ENCODE assay signal across 18 cellular contexts in genomic region chr3:66817946-66818557, GRCh38.
DNase-seq lines count a peak whose midpoint lies in the region; ATAC-seq and TF ChIP-seq lines count a peak whose summit lies in the region.
"Had no signal": no experiment of that assay in that cellular context is flagged by ENCODE, and none has a peak within 500 bp of the region (broad histone marks: within the 10 kb centered on the region; RNA-seq: fewer than 3 reads in every experiment).

No MANE protein-coding gene starts in this region.

- H3K4me3 Mint-ChIP-seq in neural progenitor cell: no peak overlapping the region
- H3K4me3 Mint-ChIP-seq: CD14-positive monocyte; CD4-positive, alpha-beta memory T cell had no signal

- H3K79me2 ChIP-seq in neural progenitor cell (ENCODE audit: low read depth): no peaks in the 10 kb centered on the region

- H3K4me3 ChIP-seq in right cardiac atrium (ENCODE audit: low read length) (no peak overlapping the region), body of pancreas (no peak overlapping the region), neural progenitor cell (no peak overlapping the region), testis (no peak overlapping the region)
- H3K4me3 ChIP-seq: BLaER1, HAP-1, K562 had no signal

- TF ChIP-seq CTCF in body of pancreas (IDR thresholded peaks at IDR 0.05) (no peak), neural progenitor cell (IDR thresholded peaks at IDR 0.05) (no peak), testis (IDR thresholded peaks at IDR 0.05) (no peak)

- H3K27me3 Mint-ChIP-seq in neural progenitor cell (ENCODE audit: insufficient read depth, low read depth): peaks cover under 1% of the 10 kb centered on the region

- 72% methylated on average over 10 of the region's 10 CpGs for WGBS in right cardiac atrium
- 29 to 55% methylated on average over 10 of the region's 10 CpGs for WGBS in body of pancreas, 2 donors
- WGBS in testis, 2 donors: 76 to 88% methylated on average over 10 of the region's 10 CpGs

- TF ChIP-seq POLR2A in body of pancreas (IDR thresholded peaks at IDR 0.05) (no peak), testis (IDR thresholded peaks at IDR 0.05) (no peak)

- peaks cover 5% of the 10 kb centered on the region for H4K20me1 ChIP-seq in neural progenitor cell (ENCODE audit: low read depth)
- H4K20me1 ChIP-seq: BLaER1 had no signal

- H3K4me2 ChIP-seq in neural progenitor cell: peak overlapping the region; percentile 0
- H3K4me2 ChIP-seq: BLaER1 had no signal

- DNase-seq in left ventricle myocardium superior (peak; percentile 57), right cardiac atrium (no peak), body of pancreas (peak in 2 of 4 donors; percentile 30 to 47), neural progenitor cell (ENCODE audit: low spot score) (no peak), testis (peak; percentile 19), midbrain (lab: John Stamatoyannopoulos, UW) (no peak)
- DNase-seq: 8988T; CD4-positive, alpha-beta memory T cell; DMS79 treated with DMSO at 0.1 percent for 48 hours; GF-D8; IMR-90 had no signal

- H3K27me3 ChIP-seq in right cardiac atrium (ENCODE audit: control insufficient read depth, insufficient read depth): no peaks in the 10 kb centered on the region
- no peaks in the 10 kb centered on the region for H3K27me3 ChIP-seq in body of pancreas
- no peaks in the 10 kb centered on the region for H3K27me3 ChIP-seq in neural progenitor cell
- no peaks in the 10 kb centered on the region for H3K27me3 ChIP-seq in testis
- H3K27me3 ChIP-seq: BLaER1 had no signal

- H3K27ac ChIP-seq in right cardiac atrium (ENCODE audit: low read length) (no peak overlapping the region), body of pancreas (peak overlapping the region in 3 of 4 donors; percentile 26 to 85 (median 39)), neural progenitor cell (no peak overlapping the region), testis (no peak overlapping the region)
- H3K27ac ChIP-seq: BLaER1, HL-60 had no signal

- H3K9me3 ChIP-seq in right cardiac atrium (ENCODE audit: control insufficient read depth, low read length) (no peaks in the 10 kb centered on the region), body of pancreas (no peaks in the 10 kb centered on the region), neural progenitor cell (ENCODE audit: low read depth) (no peaks in the 10 kb centered on the region), testis (no peaks in the 10 kb centered on the region)
- H3K9me3 ChIP-seq: BLaER1, HAP-1 had no signal

- peaks cover 10% of the 10 kb centered on the region for H3F3A ChIP-seq in neural progenitor cell (ENCODE audit: low read depth)

- intact Hi-C loops in left ventricle myocardium superior (cut with micrococcal nuclease) (loop anchor here (5.0 to 10.0 kb wide), 2 partner anchors 413 to 541 kb away; no protein-coding TSS in a partner anchor), right cardiac atrium (cut with DNase I) (loop anchor here (2.0 to 10.0 kb wide), 7 partner anchors 313 to 566 kb away; partner anchors contain the start of gene LRIG1 (in 1 of the 4)), body of pancreas (cut with DNase I) (loop anchor here (10.0 kb wide), 2 partner anchors 323 to 413 kb away; no protein-coding TSS in a partner anchor), testis (cut with DNase I; ENCODE audit: low total_unique reads) (loop anchor here (10.0 kb wide), 2 partner anchors 413 to 533 kb away; no protein-coding TSS in a partner anchor)

- H3K9me3 Mint-ChIP-seq in neural progenitor cell: no peaks in the 10 kb centered on the region
- H3K9me3 Mint-ChIP-seq: CD14-positive monocyte had no signal

- no peaks in the 10 kb centered on the region for H3K36me3 Mint-ChIP-seq in neural progenitor cell
- H3K36me3 Mint-ChIP-seq: CD14-positive monocyte; CD4-positive, alpha-beta memory T cell had no signal

- H3K36me3 ChIP-seq in body of pancreas (replicated peaks in 1 of 2; ENCODE audit: insufficient read depth in 1 of 2, low read depth in 2 of 2) (no peaks in the 10 kb centered on the region), neural progenitor cell (no peaks in the 10 kb centered on the region), testis (ENCODE audit: low read depth, missing control alignments) (no peaks in the 10 kb centered on the region)
- H3K36me3 ChIP-seq: BLaER1, HAP-1 had no signal

- no peak overlapping the region for H2AFZ ChIP-seq in neural progenitor cell (replicated peaks)

- ATAC-seq in left ventricle myocardium superior (peak; percentile 49), right cardiac atrium (no peak), body of pancreas (no peak), HG03469 (IDR thresholded peaks at IDR 0.05; ENCODE audit: unreplicated experiment) (no peak), GM19455 (IDR thresholded peaks at IDR 0.05; ENCODE audit: unreplicated experiment) (no peak)
- ATAC-seq: K562 had no signal

- H3K4me1 ChIP-seq in right cardiac atrium (ENCODE audit: control insufficient read depth, insufficient read depth, low read length): no peaks in the 10 kb centered on the region
- peaks cover 68% of the 10 kb centered on the region for H3K4me1 ChIP-seq in body of pancreas
- H3K4me1 ChIP-seq in neural progenitor cell: peaks cover 35% of the 10 kb centered on the region
- no peaks in the 10 kb centered on the region for H3K4me1 ChIP-seq in testis

- H3K27ac Mint-ChIP-seq in neural progenitor cell: no peak overlapping the region
- H3K27ac Mint-ChIP-seq: CD14-positive monocyte; CD4-positive, alpha-beta memory T cell had no signal

- H3K9ac ChIP-seq in neural progenitor cell: no peak overlapping the region
- H3K9ac ChIP-seq: BLaER1 had no signal

- H3K4me1 Mint-ChIP-seq in neural progenitor cell: peaks cover 37% of the 10 kb centered on the region
- H3K4me1 Mint-ChIP-seq: CD14-positive monocyte had no signal

Comparison
In these comparisons a context has a peak if more than half of its experiments do, and no peak if none do; other contexts are left out.
1. DNase-seq: peak in left ventricle myocardium superior (single experiment) and testis (single experiment); none in right cardiac atrium (0 of 3), neural progenitor cell (single experiment) and midbrain (single experiment).
2. H3K27ac ChIP-seq: peak in body of pancreas (3 of 4); none in right cardiac atrium (single experiment), neural progenitor cell (single experiment) and testis (0 of 2).